31 cellular contexts compared by ENCODE assay signal in genomic region chr9:89748020-89748670, GRCh38.
DNase-seq lines count a peak whose midpoint lies in the region; ATAC-seq, FAIRE-seq and TF ChIP-seq lines count a peak whose summit lies in the region.
"Had no signal": no experiment of that assay in that cellular context is flagged by ENCODE, and none has a peak within 500 bp of the region (broad histone marks: within the 10 kb centered on the region; RNA-seq: fewer than 3 reads in every experiment).

No MANE protein-coding gene starts in this region.

- H3K27me3 ChIP-seq in H1 (replicated peaks in 1 of 4; ENCODE audit: control insufficient read depth in 3 of 4, extremely low read depth in 1 of 4, insufficient read depth in 3 of 4, low read length in 3 of 4): no peaks in the 10 kb centered on the region
- H3K27me3 ChIP-seq in body of pancreas: no peaks in the 10 kb centered on the region
- H3K27me3 ChIP-seq: heart right ventricle, transverse colon had no signal

- POLR2A ChIA-PET in H1 (lab: Charles Lee; ENCODE audit: partially characterized antibody): interaction anchor here (2.4 kb wide), 1 partner anchor 144 kb away, joined by 13 read pairs; the partner anchor contains the start of gene GADD45G

- no peaks in the 10 kb centered on the region for H3K9me3 ChIP-seq in H1 (ENCODE audit: insufficient read depth in 2 of 2, low read depth in 1 of 2, low read length in 1 of 2)
- no peaks in the 10 kb centered on the region for H3K9me3 ChIP-seq in body of pancreas
- H3K9me3 ChIP-seq: transverse colon had no signal

- no peak overlapping the region for H4K91ac ChIP-seq in H1 (replicated peaks; ENCODE audit: insufficient read length, low read length)

- H2BK12ac ChIP-seq in H1 (ENCODE audit: low read depth, low read length): no peak overlapping the region

- H3K14ac ChIP-seq in H1 (ENCODE audit: insufficient read length): no peak overlapping the region

- peak overlapping the region; percentile 30 to 59 (median 40) for H3K27ac Mint-ChIP-seq in nephron
- H3K27ac Mint-ChIP-seq: stimulated activated effector memory CD8-positive, alpha-beta T cell treated with anti-CD3 and anti-CD28 coated beads, Interleukin-12 subunit alpha, Interleukin-12 subunit beta, amount 100 ng/mL, for 72 hours had no signal

- no peak for TF ChIP-seq EP300 in H1 (IDR thresholded peaks at IDR 0.05; ENCODE audit: borderline replicate concordance in 1 of 2, low read depth in 2 of 2, low read length in 2 of 2)

- no peak overlapping the region for H3K18ac ChIP-seq in H1 (ENCODE audit: extremely low read depth, low read length)

- H4K8ac ChIP-seq in H1 (ENCODE audit: extremely low read depth, insufficient read depth, low read length): no peak overlapping the region

- H3K79me2 ChIP-seq in H1 (ENCODE audit: control insufficient read depth in 1 of 2, insufficient read depth in 2 of 2, low read length in 2 of 2): peaks cover 0 to 2% of the 10 kb centered on the region in 2 experiments; a peak in 1 of 4 replicates

- WGBS in H1 (ENCODE audit: extremely low coverage in 1 of 2, insufficient coverage in 1 of 2, insufficient read length in 1 of 2, insufficient replicate concordance in 2 of 2, low coverage in 1 of 2, low lambda C conversion rate in 2 of 2, missing lambda C conversion rate in 1 of 2), 2 experiments: 87% methylated on average over 6 of the region's 6 CpGs; no CpG with 5 or more reads in 1 of the 2 experiments
- 54 to 57% methylated on average over 6 of the region's 6 CpGs for WGBS in body of pancreas, 2 donors

- H3K36me3 ChIP-seq in H1 (ENCODE audit: control insufficient read depth in 2 of 4, insufficient read depth in 4 of 4, low read length in 3 of 4): no peaks in the 10 kb centered on the region
- no peaks in the 10 kb centered on the region for H3K36me3 ChIP-seq in body of pancreas (replicated peaks in 1 of 2; ENCODE audit: insufficient read depth in 1 of 2, low read depth in 2 of 2)
- H3K36me3 ChIP-seq: heart right ventricle, transverse colon had no signal

- CTCF ChIA-PET in H1 (lab: Charles Lee; ENCODE audit: partially characterized antibody): interaction anchor here (0.7 to 3.9 kb wide), 8 partner anchors 9 to 393 kb away, joined by 3 to 18 read pairs (median 3); no protein-coding TSS in a partner anchor

- no peak for DNase-seq in GM12892 (ENCODE audit: insufficient read length)
- DNase-seq in H1 (ENCODE audit: low read depth in 1 of 2, low spot score in 2 of 2): no peak
- no peak for DNase-seq in body of pancreas
- no peak for DNase-seq in glomerular visceral epithelial cell (ENCODE audit: extremely low spot score)
- DNase-seq: activated CD4-positive, alpha-beta T cell treated with anti-CD3 and anti-CD28 coated beads for 4 hours; activated naive CD4-positive, alpha-beta T cell treated with Interleukin-2 at 50 U/mL for 16 hours; activated T-cell treated with anti-CD3 and anti-CD28 coated beads, Interleukin-2, amount 50 U/mL, for 4 hours; aorta; DMS79 treated with DMSO at 0.1 percent for 48 hours; effector memory CD4-positive, alpha-beta T cell; erythroblast; foreskin fibroblast; GF-D8; GM23248; midbrain; naive thymus-derived CD8-positive, alpha-beta T cell; NCI-H1092 treated with DMSO at 0.1 percent for 48 hours; NCI-H1694 treated with DMSO at 0.1 percent for 48 hours; NCI-H2171; SW 1271; T1000; transverse colon had no signal

- TF ChIP-seq POLR2A in GM12892 (IDR thresholded peaks at IDR 0.05; ENCODE audit: low read depth, low read length) (no peak), H1 (IDR thresholded peaks at IDR 0.05; ENCODE audit: control extremely low read depth in 1 of 2, low read depth in 2 of 2, low read length in 2 of 2) (no peak), body of pancreas (IDR thresholded peaks at IDR 0.05) (no peak)

- no peak for TF ChIP-seq RAD21 in H1 (IDR thresholded peaks at IDR 0.05 in 1 of 2, conservative IDR thresholded peaks at IDR 0.05 in 1 of 2; ENCODE audit: low read depth in 2 of 2, low read length in 2 of 2)

- no peak overlapping the region for H3K4me3 ChIP-seq in H1 (ENCODE audit: extremely low read depth in 1 of 4, insufficient read depth in 2 of 4, low read depth in 3 of 4, low read length in 4 of 4)
- no peak overlapping the region for H3K4me3 ChIP-seq in body of pancreas
- H3K4me3 ChIP-seq: coronary artery, GM23248, heart right ventricle, transverse colon had no signal

- FAIRE-seq in GM12892 (lab: Jason Lieb, UNC) (peak; percentile 14), H1 (lab: Jason Lieb, UNC) (peak; percentile 19)
- FAIRE-seq: GM18507, GM19239 had no signal

- no peak overlapping the region for H2BK120ac ChIP-seq in H1 (replicated peaks; ENCODE audit: low read depth, low read length)

- no peak overlapping the region for H3K9ac ChIP-seq in H1 (replicated peaks in 1 of 4; ENCODE audit: extremely low read depth in 1 of 4, low read depth in 3 of 4, low read length in 3 of 4)
- H3K9ac ChIP-seq: GM23248 had no signal

- no peak overlapping the region for H3K4ac ChIP-seq in H1 (replicated peaks; ENCODE audit: insufficient read length, low read depth, low read length)

- H4K5ac ChIP-seq in H1 (ENCODE audit: insufficient read length, low read depth, low read length): no peak overlapping the region

- H3K27ac ChIP-seq in C4-2B: peak overlapping the region; percentile 18
- H3K27ac ChIP-seq in H1 (ENCODE audit: low read depth, low read length): no peak overlapping the region
- no peak overlapping the region for H3K27ac ChIP-seq in body of pancreas
- H3K27ac ChIP-seq: coronary artery, GM23248, VCaP had no signal

- no peaks in the 10 kb centered on the region; the same call in 1 of the 2 replicates for H3K23me2 ChIP-seq in H1 (ENCODE audit: low read depth, low read length)

- no peak overlapping the region for H2AFZ ChIP-seq in H1 (ENCODE audit: low read length)
- H2AFZ ChIP-seq: GM23248 had no signal

- no peaks in the 10 kb centered on the region for H3K9me3 Mint-ChIP-seq in nephron
- H3K9me3 Mint-ChIP-seq: activated T-cell treated with anti-CD3 and anti-CD28 coated beads, Interleukin-2, amount 50 U/mL, for 4 hours; stimulated activated effector memory CD8-positive, alpha-beta T cell treated with anti-CD3 and anti-CD28 coated beads, Interleukin-12 subunit alpha, Interleukin-12 subunit beta, amount 100 ng/mL, for 72 hours had no signal

- H3K4me1 ChIP-seq in H1 (replicated peaks in 1 of 4; ENCODE audit: control insufficient read depth in 3 of 4, insufficient read depth in 4 of 4, low read length in 3 of 4) (peaks cover 0 to 8% (median 4%) of the 10 kb centered on the region in 4 experiments; a peak in 5 of 7 replicates), body of pancreas (peaks cover 14% of the 10 kb centered on the region)

- no peak overlapping the region for H2BK15ac ChIP-seq in H1 (ENCODE audit: low read length)

- no peak overlapping the region for H2AK5ac ChIP-seq in H1 (ENCODE audit: low read depth, low read length)

- H3K36me3 Mint-ChIP-seq in nephron (ENCODE audit: low read depth): no peaks in the 10 kb centered on the region
- H3K36me3 Mint-ChIP-seq: stimulated activated effector memory CD8-positive, alpha-beta T cell treated with anti-CD3 and anti-CD28 coated beads, Interleukin-12 subunit alpha, Interleukin-12 subunit beta, amount 100 ng/mL, for 72 hours had no signal

- H3K27me3 Mint-ChIP-seq in nephron (ENCODE audit: low read depth): peaks cover 17% of the 10 kb centered on the region

- H4K20me1 ChIP-seq in H1 (replicated peaks in 1 of 2; ENCODE audit: control insufficient read depth in 1 of 2, insufficient read depth in 2 of 2, low read length in 2 of 2): peaks cover 0 to 2% of the 10 kb centered on the region in 2 experiments

- intact Hi-C loops in body of pancreas (cut with DNase I): no loop called here

- TF ChIP-seq CTCF in C4-2B (conservative IDR thresholded peaks at IDR 0.05) (no peak), H1 (IDR thresholded peaks at IDR 0.05; ENCODE audit: control extremely low read depth in 1 of 3, insufficient read depth in 1 of 3, low read depth in 1 of 3, low read length in 3 of 3) (no peak), nephron (IDR thresholded peaks at IDR 0.05; ENCODE audit: unreplicated experiment in 3 of 3) (no peak), body of pancreas (IDR thresholded peaks at IDR 0.05) (no peak)

- H3K56ac ChIP-seq in H1 (replicated peaks; ENCODE audit: insufficient read length, low read depth, low read length): no peak overlapping the region

- ATAC-seq in HG02623 (IDR thresholded peaks at IDR 0.05; ENCODE audit: unreplicated experiment) (no peak), body of pancreas (no peak)
- ATAC-seq: activated T-cell treated with anti-CD3 and anti-CD28 coated beads, Interleukin-2, amount 50 U/mL, for 4 hours; naive thymus-derived CD8-positive, alpha-beta T cell; stimulated activated effector memory CD8-positive, alpha-beta T cell treated with anti-CD3 and anti-CD28 coated beads, Interleukin-12 subunit alpha, Interleukin-12 subunit beta, amount 100 ng/mL, for 72 hours had no signal

- no peak overlapping the region for H2BK5ac ChIP-seq in H1 (ENCODE audit: low read depth, low read length)

- peaks cover 56% of the 10 kb centered on the region for H3K4me1 Mint-ChIP-seq in nephron

- no peak overlapping the region for H2BK20ac ChIP-seq in H1 (ENCODE audit: low read length)

- no peaks in the 10 kb centered on the region for H3K79me1 ChIP-seq in H1 (ENCODE audit: low read depth, low read length)

- H3K4me3 Mint-ChIP-seq in nephron: no peak overlapping the region
- H3K4me3 Mint-ChIP-seq: activated T-cell treated with anti-CD3 and anti-CD28 coated beads, Interleukin-2, amount 50 U/mL, for 4 hours; stimulated activated effector memory CD8-positive, alpha-beta T cell treated with anti-CD3 and anti-CD28 coated beads, Interleukin-12 subunit alpha, Interleukin-12 subunit beta, amount 100 ng/mL, for 72 hours had no signal

- no peak overlapping the region for H3K4me2 ChIP-seq in H1 (ENCODE audit: insufficient read depth in 1 of 2, low read depth in 2 of 2, low read length in 2 of 2)

- H3K23ac ChIP-seq in H1 (ENCODE audit: insufficient read length): no peak overlapping the region

TF ChIP-seq in H1, 55 proteins besides CTCF, POLR2A, EP300 and RAD21:
- TF ChIP-seq MAFK (IDR thresholded peaks at IDR 0.05; ENCODE audit: low read depth, low read length): no peak
- no peak for TF ChIP-seq MAX (IDR thresholded peaks at IDR 0.05)
- TF ChIP-seq KDM1A (IDR thresholded peaks at IDR 0.05; ENCODE audit: borderline replicate concordance, low read length): no peak
